ENCODE assay signal across 20 cellular contexts in genomic region chr14:90576581-90576980, GRCh38.
DNase-seq lines count a peak whose midpoint lies in the region; ATAC-seq and TF ChIP-seq lines count a peak whose summit lies in the region.
"Had no signal": no experiment of that assay in that cellular context is flagged by ENCODE, and none has a peak within 500 bp of the region (broad histone marks: within the 10 kb centered on the region; RNA-seq: fewer than 3 reads in every experiment).

No MANE protein-coding gene starts in this region.

- TF ChIP-seq CTCF in dorsolateral prefrontal cortex (IDR thresholded peaks at IDR 0.05 in 54 of 56, conservative IDR thresholded peaks at IDR 0.05 in 2 of 56; ENCODE audit: low read depth in 1 of 56, partially characterized antibody in 56 of 56): no peak

- DNase-seq in GM04503 (ENCODE audit: low read depth) (peak; percentile 42), dorsolateral prefrontal cortex (peak in 1 of 10 donors; percentile 6), iris pigment epithelial cell (ENCODE audit: low read depth) (peak; percentile 62), substantia nigra (lab: John Stamatoyannopoulos, UW) (no peak), NCI-H2171 treated with DMSO at 0.1 percent for 48 hours (lab: John Stamatoyannopoulos, UW) (no peak)
- DNase-seq in stimulated activated CD4-positive, alpha-beta T cell treated with anti-CD3 and anti-CD28 coated beads, Interleukin-1b, Interleukin-23, amount 100 ng/mL, for 48 hours: no peak
- DNase-seq: activated CD4-positive, alpha-beta T cell treated with anti-CD3 and anti-CD28 coated beads, Interleukin-2, amount 50 U/mL, for 4 hours; activated gamma-delta T cell; adrenal gland; endodermal cell; NCI-H1694; NCI-H2227 treated with DMSO at 0.1 percent for 48 hours; PC-9; retina; stimulated activated CD4-positive, alpha-beta T cell treated with anti-CD3 and anti-CD28 coated beads, Interleukin-15, amount 100 ng/mL, for 24 hours had no signal

- intact Hi-C loops in dorsolateral prefrontal cortex (cut with DNase I): no loop called here

- H3K27ac ChIP-seq in dorsolateral prefrontal cortex: peak overlapping the region in 58 of 59 donors; percentile 6 to 98 (median 84)
- H3K27ac ChIP-seq in substantia nigra (ENCODE audit: low read depth, low read length, poor library complexity, severe bottlenecking): peak overlapping the region; percentile 88
- H3K27ac ChIP-seq: adrenal gland, BLaER1, PC-9 had no signal

- peak overlapping the region in 3 of 59 donors; percentile 5 to 12 (median 8) for H3K4me3 ChIP-seq in dorsolateral prefrontal cortex
- H3K4me3 ChIP-seq: adrenal gland, BLaER1, K562, PC-9 had no signal

- no peaks in the 10 kb centered on the region for H3K27me3 ChIP-seq in dorsolateral prefrontal cortex
- H3K27me3 ChIP-seq: adrenal gland, BLaER1 had no signal

- no peak for ATAC-seq in HG02642 (IDR thresholded peaks at IDR 0.05; ENCODE audit: poor library complexity, unreplicated experiment)
- ATAC-seq in GM21786 (IDR thresholded peaks at IDR 0.05; ENCODE audit: unreplicated experiment): no peak
- ATAC-seq: stimulated activated effector memory CD8-positive, alpha-beta T cell treated with anti-CD3 and anti-CD28 coated beads, Interleukin-12 subunit alpha, Interleukin-12 subunit beta, amount 100 ng/mL, for 72 hours had no signal

Comparison
In these comparisons a context has a peak if more than half of its experiments do, and no peak if none do; other contexts are left out.
1. DNase-seq: peak in GM04503 (single experiment) and iris pigment epithelial cell (single experiment); none in substantia nigra (0 of 49), stimulated activated CD4-positive, alpha-beta T cell treated with anti-CD3 and anti-CD28 coated beads, Interleukin-1b, Interleukin-23, amount 100 ng/mL, for 48 hours (single experiment) and NCI-H2171 treated with DMSO at 0.1 percent for 48 hours (single experiment).